Comparison of ENCODE assay signal across 8 cellular contexts in the genomic region with DNA sequence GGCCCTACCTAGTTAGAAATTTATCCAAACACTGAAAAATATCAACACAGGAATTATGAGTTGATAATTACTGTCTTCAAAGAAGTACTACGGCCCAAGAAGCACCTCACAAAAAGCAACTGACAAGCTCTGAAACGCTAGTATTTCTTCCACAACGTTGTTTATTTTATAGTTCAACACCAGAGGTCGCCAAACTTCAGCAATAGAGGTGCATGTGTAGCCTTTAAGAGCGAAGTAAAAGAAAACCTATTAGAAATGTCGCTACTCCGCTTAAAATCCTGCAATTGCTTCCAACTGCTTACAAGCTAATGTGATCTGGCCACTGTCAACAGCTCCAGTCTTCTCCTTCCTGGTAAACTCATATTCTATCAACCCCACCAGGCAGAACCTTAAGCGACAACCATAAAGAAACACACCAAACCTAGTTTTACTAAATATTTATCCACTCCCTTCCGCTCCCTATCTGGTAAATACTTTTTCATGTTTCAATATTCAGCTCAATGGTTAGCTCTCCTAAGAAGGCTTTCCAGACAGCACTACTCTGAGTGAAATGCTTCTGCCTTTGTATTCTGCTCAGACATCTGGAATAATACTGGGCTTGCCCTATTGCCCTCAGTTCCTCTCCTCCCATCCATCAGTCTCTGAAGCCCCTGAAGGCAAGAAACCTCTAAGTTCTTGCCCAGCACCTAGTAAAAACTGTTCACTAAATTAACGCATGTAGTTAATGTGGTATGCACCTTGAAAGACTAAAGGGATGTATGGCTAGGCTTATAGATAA.
A peak's percentile ranks its signal among the peaks of the same experiment; 100 is the strongest.
DNase-seq lines count a peak whose midpoint lies in the region; ATAC-seq, FAIRE-seq and TF ChIP-seq lines count a peak whose summit lies in the region.

No MANE protein-coding gene starts in this region.

- TF ChIP-seq CTCF in RWPE1 (conservative IDR thresholded peaks at IDR 0.05; ENCODE audit: low read depth), result peak; percentile 57

- TF ChIP-seq POLR2A in GM12891 (IDR thresholded peaks at IDR 0.05; ENCODE audit: low read depth, low read length), result no peak

- no peak for ATAC-seq in HG02840 (IDR thresholded peaks at IDR 0.05; ENCODE audit: low FRiP score, unreplicated experiment)

- CTCF ChIA-PET in RWPE1 (lab: Yijun Ruan, JAX), result interaction anchor here (0.6 to 0.7 kb wide), 2 partner anchors 64 to 236 kb away, joined by 3 to 5 read pairs; no protein-coding TSS in a partner anchor

- peak; percentile 29 for DNase-seq in AG08396 (ENCODE audit: low spot score)
- no peak for DNase-seq in GM12891 (ENCODE audit: insufficient read length, low spot score)
- peak; percentile 71 for DNase-seq in LHCN-M2 (ENCODE audit: low read depth)
- peak; percentile 8 for DNase-seq in RWPE1 (ENCODE audit: low spot score)
- peak; percentile 50 for DNase-seq in brain pericyte (ENCODE audit: low read depth, low spot score)
- peak; percentile 89 for DNase-seq in inferior parietal cortex (ENCODE audit: extremely low spot score)
- peak; percentile 27 for DNase-seq in stimulated activated CD4-positive, alpha-beta T cell treated with anti-CD3 and anti-CD28 coated beads, Interleukin-2, amount 100 ng/mL, for 4 hours (ENCODE audit: low read depth)

- peak; percentile 5 for FAIRE-seq in GM12891 (lab: Jason Lieb, UNC)

- POLR2A ChIA-PET in RWPE1 (lab: Yijun Ruan, JAX; ENCODE audit: low non-redundant PET), result no interaction called here

- no peak overlapping the region for H3K27ac ChIP-seq in RWPE1

TF ChIP-seq in GM12891, 5 proteins besides CTCF, POLR2A, EP300 and RAD21:
- TF ChIP-seq TAF1 (IDR thresholded peaks at IDR 0.05; ENCODE audit: low read depth, low read length), result no peak
- no peak for TF ChIP-seq PAX5 (IDR thresholded peaks at IDR 0.05; ENCODE audit: insufficient read depth, low read length, severe bottlenecking)
- TF ChIP-seq POLR2AphosphoS5 (IDR thresholded peaks at IDR 0.05; ENCODE audit: low read depth, low read length), result no peak
- TF ChIP-seq SPI1 (IDR thresholded peaks at IDR 0.05; ENCODE audit: low read depth, low read length), result no peak
- TF ChIP-seq POU2F2 (IDR thresholded peaks at IDR 0.05; ENCODE audit: low read depth, low read length), result no peak
TF ChIP-seq in GM12891: peak in this region for 0.
